8 cellular contexts compared by ENCODE assay signal in the genomic region with DNA sequence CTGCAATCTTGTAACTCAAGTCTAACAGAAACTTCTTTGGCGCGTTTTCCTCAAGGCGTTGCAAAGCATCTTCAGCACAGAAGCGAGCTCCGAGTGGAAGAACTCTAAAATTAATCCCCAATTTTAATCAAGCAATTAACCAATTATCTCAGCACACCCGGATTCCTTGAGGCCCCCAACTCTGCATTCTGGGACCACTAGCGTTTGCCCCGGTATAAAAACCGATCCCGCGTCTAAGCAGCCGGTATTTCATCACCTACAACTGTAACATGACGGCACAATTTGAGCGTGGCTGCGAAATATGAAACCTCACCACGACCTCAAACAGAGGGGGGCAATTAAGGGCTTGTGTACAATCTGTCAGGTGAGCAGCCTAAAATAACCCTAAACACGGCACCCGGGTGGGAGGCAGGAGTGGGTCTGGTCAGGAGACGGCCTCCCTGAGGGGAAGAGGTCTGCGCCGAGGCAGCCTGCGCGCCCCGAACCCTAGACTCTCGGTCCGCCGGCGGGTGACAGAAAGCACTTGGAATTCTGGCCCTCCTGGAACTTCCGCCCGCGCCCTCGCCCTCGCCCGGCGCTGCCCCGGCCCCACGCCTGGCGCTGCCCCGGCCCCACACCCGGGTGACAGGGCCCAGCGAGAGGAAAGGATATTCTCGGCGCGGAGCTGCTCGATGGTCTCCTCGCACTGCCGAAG. TPM values are rescaled to one million over a fixed set of nuclear protein-coding genes. Genes with fewer than 3 reads are reported as not detected.
DNase-seq lines count a peak whose midpoint lies in the region; ATAC-seq and TF ChIP-seq lines count a peak whose summit lies in the region.

No MANE protein-coding gene starts in this region.

- DNase-seq in GOT3 (lab: John Stamatoyannopoulos, UW) (peak; percentile 50), LoVo (ENCODE audit: low spot score) (peak; percentile 53), SIG-M5 (lab: John Stamatoyannopoulos, UW) (peak; percentile 31), heart right ventricle (peak; percentile 41 to 55), posterior vena cava (ENCODE audit: low spot score) (peak; percentile 84), DMS114 treated with DMSO at 0.1 percent for 48 hours (lab: John Stamatoyannopoulos, UW; ENCODE audit: unreplicated experiment) (no peak)

- ATAC-seq in heart right ventricle, result peak; percentile 41 to 82 (median 66)

- peaks cover 56% of the 10 kb centered on the region for H3K79me2 ChIP-seq in DOHH2 (ENCODE audit: control insufficient read depth, low read length)

- TF ChIP-seq CTCF in DOHH2 (IDR thresholded peaks at IDR 0.05; ENCODE audit: low read depth, low read length, poor library complexity, severe bottlenecking) (no peak), heart right ventricle (IDR thresholded peaks at IDR 0.05) (no peak)

- peak overlapping the region; percentile 57 for H3K4me2 ChIP-seq in DOHH2 (ENCODE audit: low read length)

- H3K9me3 ChIP-seq in DOHH2 (ENCODE audit: control insufficient read depth, insufficient read depth, low read length), result no peaks in the 10 kb centered on the region
- no peaks in the 10 kb centered on the region for H3K9me3 ChIP-seq in heart right ventricle

- H3K27me3 ChIP-seq in DOHH2 (ENCODE audit: control insufficient read depth, low read length) (no peaks in the 10 kb centered on the region), heart right ventricle (no peaks in the 10 kb centered on the region)

- H3K36me3 ChIP-seq in DOHH2 (ENCODE audit: control insufficient read depth, low read length) (peaks cover 66% of the 10 kb centered on the region), heart right ventricle (peaks cover 0 to 57% (median 21%) of the 10 kb centered on the region in 9 donors)

- peaks cover 63% of the 10 kb centered on the region for H3K4me1 ChIP-seq in DOHH2 (ENCODE audit: control insufficient read depth, low read length)
- H3K4me1 ChIP-seq in heart right ventricle, result peaks cover 10 to 47% (median 27%) of the 10 kb centered on the region in 9 donors

- H3K27ac ChIP-seq in DOHH2 (ENCODE audit: low read depth, low read length), result peak overlapping the region; percentile 81
- peak overlapping the region; percentile 91 for H3K27ac ChIP-seq in adipose tissue (ENCODE audit: low read depth, low read length)
- peak overlapping the region; percentile 92 to 100 (median 98) for H3K27ac ChIP-seq in heart right ventricle

- intact Hi-C loops in heart right ventricle (cut with DNase I) (no loop called here), posterior vena cava (cut with DNase I) (no loop called here)

- H3K9me2 ChIP-seq in DOHH2 (replicated peaks; ENCODE audit: control insufficient read depth, low read length), result no peaks in the 10 kb centered on the region

- H3K4me3 ChIP-seq in DOHH2 (ENCODE audit: low read length) (peak overlapping the region; percentile 95), heart right ventricle (peak overlapping the region; percentile 64 to 98 (median 75))

- 1% methylated on average over 34 to 47 of the region's 47 CpGs for WGBS in adipose tissue, 3 donors
- WGBS in heart right ventricle, 2 donors, result 0 to 1% methylated on average over 47 of the region's 47 CpGs

- H3F3A ChIP-seq in DOHH2 (ENCODE audit: control insufficient read depth, insufficient read depth), result peaks cover 39% of the 10 kb centered on the region

- no peaks in the 10 kb centered on the region for H4K20me1 ChIP-seq in DOHH2 (ENCODE audit: control insufficient read depth, insufficient read depth, low read depth, low read length)

RNA-seq across cellular contexts. Expression of a gene that starts 0.6 kb away (rescaled TPM):
- polyA plus RNA-seq in adipose tissue, result 10 to 100 TPM in 2 of 3 donors, 1 to 10 TPM in 1; 9.1 to 13.8 (median 11.3) TPM
- total RNA-seq in heart right ventricle, result 10 to 100 TPM in 2 of 10 donors, 1 to 10 TPM in 8; 7.9 to 11.1 (median 9.2) TPM
- 10 to 100 TPM in 1 of 2 donors, 1 to 10 TPM in 1; 7.5 to 29.6 TPM for polyA plus RNA-seq in heart right ventricle
- total RNA-seq in posterior vena cava, result 10 to 100 TPM; 15.9 to 16.8 TPM

RNA-seq across cellular contexts. Expression of a gene that starts 26.6 kb away (rescaled TPM):
- polyA plus RNA-seq in adipose tissue, result 10 to 100 TPM; 25.1 to 42.0 (median 40.5) TPM
- total RNA-seq in heart right ventricle, result 10 to 100 TPM; 36.1 to 44.3 (median 40.6) TPM
- polyA plus RNA-seq in heart right ventricle, result 10 to 100 TPM; 31.3 to 48.9 TPM
- total RNA-seq in posterior vena cava, result 10 to 100 TPM; 52.5 to 60.6 TPM

RNA-seq across cellular contexts. Expression of a gene that starts 26.9 kb away (rescaled TPM):
- polyA plus RNA-seq in adipose tissue (1 to 10 TPM; 3.0 to 6.0 (median 4.7) TPM), heart right ventricle (1 to 10 TPM; 2.1 to 8.1 TPM)
- total RNA-seq in heart right ventricle (1 to 10 TPM; 2.0 to 7.0 (median 3.0) TPM), posterior vena cava (10 to 100 TPM; 10.9 to 12.3 TPM)
